10 cellular contexts compared by ENCODE assay signal in the genomic region with DNA sequence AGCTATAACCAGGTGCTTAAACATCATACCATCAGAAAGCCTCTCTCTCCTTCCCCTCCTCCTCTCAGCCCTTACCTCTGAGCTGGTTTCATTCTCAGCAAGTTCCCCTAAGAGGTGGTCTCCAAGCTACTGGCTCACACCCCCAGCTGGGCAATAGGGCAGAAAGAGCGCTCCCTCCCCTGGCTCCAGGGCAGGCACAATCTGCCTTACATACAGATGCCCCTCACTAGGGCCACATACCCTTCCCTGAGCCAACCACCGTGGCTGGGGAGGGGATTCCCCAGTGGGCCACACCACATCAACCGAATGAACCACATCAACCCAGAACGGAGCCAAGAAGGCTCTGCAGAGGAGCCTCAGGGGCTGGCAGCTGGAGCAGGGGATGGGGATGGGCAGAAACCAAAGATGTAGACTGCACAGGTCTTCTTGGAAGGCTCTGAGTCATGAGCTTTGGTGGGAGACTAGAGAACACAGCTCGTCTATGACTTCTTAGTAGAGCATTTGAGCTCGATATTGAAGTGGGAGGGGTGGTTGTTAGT. TPM values are rescaled to one million over a fixed set of nuclear protein-coding genes. Genes with fewer than 3 reads are reported as not detected.
A peak's percentile ranks its signal among the peaks of the same experiment; 100 is the strongest.
DNase-seq lines count a peak whose midpoint lies in the region; ATAC-seq and TF ChIP-seq lines count a peak whose summit lies in the region.
"Had no signal": no experiment of that assay in that cellular context is flagged by ENCODE, and none has a peak within 500 bp of the region (broad histone marks: within the 10 kb centered on the region; RNA-seq: fewer than 3 reads in every experiment).

No MANE protein-coding gene starts in this region.

- ATAC-seq in foreskin keratinocyte (peak; percentile 85), GM19455 (IDR thresholded peaks at IDR 0.05; ENCODE audit: unreplicated experiment) (no peak)

- no peaks in the 10 kb centered on the region for H3K27me3 ChIP-seq in foreskin keratinocyte

- peak overlapping the region; percentile 26 for H3K4me3 ChIP-seq in Jurkat, Clone E6-1 (ENCODE audit: low read length)

- CTCF ChIA-PET in HEK293T (lab: Yijun Ruan, JAX) = no interaction called here

- TF ChIP-seq CTCF in foreskin keratinocyte (conservative IDR thresholded peaks at IDR 0.05) = no peak

- H3K27ac ChIP-seq in foreskin keratinocyte = peak overlapping the region; percentile 60

- DNase-seq in Jurkat, Clone E6-1 (ENCODE audit: low read depth, low spot score) = peak; percentile 98
- DNase-seq in activated T-cell treated with anti-CD3 and anti-CD28 coated beads for 4 hours (peak; percentile 24), foreskin keratinocyte (peak; percentile 90 to 96), HEK293T (ENCODE audit: extremely low spot score) (no peak), NCI-H446 treated with DMSO at 0.1 percent for 48 hours (lab: John Stamatoyannopoulos, UW) (no peak)
- peak; percentile 59 to 62 for DNase-seq in stimulated activated CD8-positive, alpha-beta memory T cell treated with anti-CD3 and anti-CD28 coated beads, Interleukin-2, amount 100 ng/mL, for 48 hours (ENCODE audit: low read depth in 2 of 2)
- no peak for DNase-seq in effector CD4-positive, alpha-beta T cell
- DNase-seq: NCI-H345, substantia nigra had no signal

- POLR2A ChIA-PET in HEK293T (lab: Yijun Ruan, JAX) = no interaction called here

- peaks cover 21% of the 10 kb centered on the region for H3K4me1 ChIP-seq in foreskin keratinocyte

TF ChIP-seq in HEK293T, 16 proteins besides CTCF, POLR2A, EP300 and RAD21:
- TF ChIP-seq ZNF384 (IDR thresholded peaks at IDR 0.05) (no peak), ARNT (IDR thresholded peaks at IDR 0.05) (no peak), TARDBP (IDR thresholded peaks at IDR 0.05) (no peak), HDGF (IDR thresholded peaks at IDR 0.05; ENCODE audit: borderline replicate concordance) (no peak), FOXM1 (IDR thresholded peaks at IDR 0.05; ENCODE audit: borderline replicate concordance) (no peak), FOXK2 (IDR thresholded peaks at IDR 0.05) (no peak), SP1 (IDR thresholded peaks at IDR 0.05) (no peak)
- TF ChIP-seq, protein P1, sequence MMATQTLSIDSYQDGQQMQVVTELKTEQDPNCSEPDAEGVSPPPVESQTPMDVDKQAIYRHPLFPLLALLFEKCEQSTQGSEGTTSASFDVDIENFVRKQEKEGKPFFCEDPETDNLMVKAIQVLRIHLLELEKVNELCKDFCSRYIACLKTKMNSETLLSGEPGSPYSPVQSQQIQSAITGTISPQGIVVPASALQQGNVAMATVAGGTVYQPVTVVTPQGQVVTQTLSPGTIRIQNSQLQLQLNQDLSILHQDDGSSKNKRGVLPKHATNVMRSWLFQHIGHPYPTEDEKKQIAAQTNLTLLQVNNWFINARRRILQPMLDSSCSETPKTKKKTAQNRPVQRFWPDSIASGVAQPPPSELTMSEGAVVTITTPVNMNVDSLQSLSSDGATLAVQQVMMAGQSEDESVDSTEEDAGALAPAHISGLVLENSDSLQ (IDR thresholded peaks at IDR 0.05) = no peak

RNA-seq across cellular contexts. Expression of gene FBLN2, which starts 4.6 kb away (rescaled TPM):
- polyA plus RNA-seq in Jurkat, Clone E6-1 (2012; ENCODE audit: insufficient read depth, insufficient read length) = 71.5 TPM
- 4.0 and 5.5 TPM in 2 replicates for total RNA-seq in foreskin keratinocyte
- 2.8 and 4.1 TPM in 2 replicates for polyA plus RNA-seq in foreskin keratinocyte

Comparison
In these comparisons a context has a peak if more than half of its experiments do, and no peak if none do; other contexts are left out.
1. DNase-seq: peak in Jurkat, Clone E6-1 (single experiment), activated T-cell treated with anti-CD3 and anti-CD28 coated beads for 4 hours (single experiment), foreskin keratinocyte (2 of 2) and stimulated activated CD8-positive, alpha-beta memory T cell treated with anti-CD3 and anti-CD28 coated beads, Interleukin-2, amount 100 ng/mL, for 48 hours (2 of 2); none in effector CD4-positive, alpha-beta T cell (single experiment), HEK293T (single experiment) and NCI-H446 treated with DMSO at 0.1 percent for 48 hours (single experiment).